ENCODE assay signal across 1 cellular context in genomic region chr14:26191123-26191522, GRCh38.
TF ChIP-seq lines count a peak whose summit lies in the region.

No MANE protein-coding gene starts in this region.

TF ChIP-seq in GM23338, 12 proteins besides CTCF, POLR2A, EP300 and RAD21 (continued from another document):
- TF ChIP-seq, protein P1, sequence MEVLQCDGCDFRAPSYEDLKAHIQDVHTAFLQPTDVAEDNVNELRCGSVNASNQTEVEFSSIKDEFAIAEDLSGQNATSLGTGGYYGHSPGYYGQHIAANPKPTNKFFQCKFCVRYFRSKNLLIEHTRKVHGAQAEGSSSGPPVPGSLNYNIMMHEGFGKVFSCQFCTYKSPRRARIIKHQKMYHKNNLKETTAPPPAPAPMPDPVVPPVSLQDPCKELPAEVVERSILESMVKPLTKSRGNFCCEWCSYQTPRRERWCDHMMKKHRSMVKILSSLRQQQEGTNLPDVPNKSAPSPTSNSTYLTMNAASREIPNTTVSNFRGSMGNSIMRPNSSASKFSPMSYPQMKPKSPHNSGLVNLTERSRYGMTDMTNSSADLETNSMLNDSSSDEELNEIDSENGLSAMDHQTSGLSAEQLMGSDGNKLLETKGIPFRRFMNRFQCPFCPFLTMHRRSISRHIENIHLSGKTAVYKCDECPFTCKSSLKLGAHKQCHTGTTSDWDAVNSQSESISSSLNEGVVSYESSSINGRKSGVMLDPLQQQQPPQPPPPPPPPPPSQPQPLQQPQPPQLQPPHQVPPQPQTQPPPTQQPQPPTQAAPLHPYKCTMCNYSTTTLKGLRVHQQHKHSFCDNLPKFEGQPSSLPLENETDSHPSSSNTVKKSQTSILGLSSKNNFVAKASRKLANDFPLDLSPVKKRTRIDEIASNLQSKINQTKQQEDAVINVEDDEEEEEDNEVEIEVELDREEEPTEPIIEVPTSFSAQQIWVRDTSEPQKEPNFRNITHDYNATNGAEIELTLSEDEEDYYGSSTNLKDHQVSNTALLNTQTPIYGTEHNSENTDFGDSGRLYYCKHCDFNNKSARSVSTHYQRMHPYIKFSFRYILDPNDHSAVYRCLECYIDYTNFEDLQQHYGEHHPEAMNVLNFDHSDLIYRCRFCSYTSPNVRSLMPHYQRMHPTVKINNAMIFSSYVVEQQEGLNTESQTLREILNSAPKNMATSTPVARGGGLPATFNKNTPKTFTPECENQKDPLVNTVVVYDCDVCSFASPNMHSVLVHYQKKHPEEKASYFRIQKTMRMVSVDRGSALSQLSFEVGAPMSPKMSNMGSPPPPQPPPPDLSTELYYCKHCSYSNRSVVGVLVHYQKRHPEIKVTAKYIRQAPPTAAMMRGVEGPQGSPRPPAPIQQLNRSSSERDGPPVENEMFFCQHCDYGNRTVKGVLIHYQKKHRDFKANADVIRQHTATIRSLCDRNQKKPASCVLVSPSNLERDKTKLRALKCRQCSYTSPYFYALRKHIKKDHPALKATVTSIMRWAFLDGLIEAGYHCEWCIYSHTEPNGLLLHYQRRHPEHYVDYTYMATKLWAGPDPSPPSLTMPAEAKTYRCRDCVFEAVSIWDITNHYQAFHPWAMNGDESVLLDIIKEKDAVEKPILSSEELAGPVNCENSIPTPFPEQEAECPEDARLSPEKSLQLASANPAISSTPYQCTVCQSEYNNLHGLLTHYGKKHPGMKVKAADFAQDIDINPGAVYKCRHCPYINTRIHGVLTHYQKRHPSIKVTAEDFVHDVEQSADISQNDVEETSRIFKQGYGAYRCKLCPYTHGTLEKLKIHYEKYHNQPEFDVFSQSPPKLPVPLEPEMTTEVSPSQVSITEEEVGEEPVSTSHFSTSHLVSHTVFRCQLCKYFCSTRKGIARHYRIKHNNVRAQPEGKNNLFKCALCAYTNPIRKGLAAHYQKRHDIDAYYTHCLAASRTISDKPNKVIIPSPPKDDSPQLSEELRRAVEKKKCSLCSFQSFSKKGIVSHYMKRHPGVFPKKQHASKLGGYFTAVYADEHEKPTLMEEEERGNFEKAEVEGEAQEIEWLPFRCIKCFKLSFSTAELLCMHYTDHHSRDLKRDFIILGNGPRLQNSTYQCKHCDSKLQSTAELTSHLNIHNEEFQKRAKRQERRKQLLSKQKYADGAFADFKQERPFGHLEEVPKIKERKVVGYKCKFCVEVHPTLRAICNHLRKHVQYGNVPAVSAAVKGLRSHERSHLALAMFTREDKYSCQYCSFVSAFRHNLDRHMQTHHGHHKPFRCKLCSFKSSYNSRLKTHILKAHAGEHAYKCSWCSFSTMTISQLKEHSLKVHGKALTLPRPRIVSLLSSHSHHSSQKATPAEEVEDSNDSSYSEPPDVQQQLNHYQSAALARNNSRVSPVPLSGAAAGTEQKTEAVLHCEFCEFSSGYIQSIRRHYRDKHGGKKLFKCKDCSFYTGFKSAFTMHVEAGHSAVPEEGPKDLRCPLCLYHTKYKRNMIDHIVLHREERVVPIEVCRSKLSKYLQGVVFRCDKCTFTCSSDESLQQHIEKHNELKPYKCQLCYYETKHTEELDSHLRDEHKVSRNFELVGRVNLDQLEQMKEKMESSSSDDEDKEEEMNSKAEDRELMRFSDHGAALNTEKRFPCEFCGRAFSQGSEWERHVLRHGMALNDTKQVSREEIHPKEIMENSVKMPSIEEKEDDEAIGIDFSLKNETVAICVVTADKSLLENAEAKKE (CRISPR knock-in tag; IDR thresholded peaks at IDR 0.05): no peak
- no peak for TF ChIP-seq ZNF114 (CRISPR knock-in tag; IDR thresholded peaks at IDR 0.05)
- TF ChIP-seq ETS1 (IDR thresholded peaks at IDR 0.05): no peak
